In genomic region chr21:16087523-16087922, GRCh38 we compare ENCODE assay signal across 22 cellular contexts.
DNase-seq lines count a peak whose midpoint lies in the region.
"Had no signal": no experiment of that assay in that cellular context is flagged by ENCODE, and none has a peak within 500 bp of the region (broad histone marks: within the 10 kb centered on the region; RNA-seq: fewer than 3 reads in every experiment).

No MANE protein-coding gene starts in this region.

- 89% methylated on average over 1 of the region's 1 CpG for WGBS in mesenchymal stem cell

- no peak for DNase-seq in caudate nucleus (lab: John Stamatoyannopoulos, UW)
- no peak for DNase-seq in mesenchymal stem cell
- DNase-seq in HCEC 1CT: no peak
- no peak for DNase-seq in NCI-H2107 treated with DMSO at 0.1 percent for 48 hours (lab: John Stamatoyannopoulos, UW; ENCODE audit: unreplicated experiment)
- DNase-seq in NCI-H2029 (lab: John Stamatoyannopoulos, UW): no peak
- DNase-seq in NCI-H1436 (lab: John Stamatoyannopoulos, UW): no peak
- DNase-seq: Caco-2; CD8-positive, alpha-beta T cell; GF-D8; GOT3; IMR-90; KG1; MG63; NCI-H1105 treated with DMSO at 0.1 percent for 48 hours; NCI-H2029 treated with DMSO at 0.1 percent for 48 hours; NCI-H2227 treated with DMSO at 0.1 percent for 48 hours; Right ventricle myocardium superior; RPMI8226 had no signal

- no peaks in the 10 kb centered on the region for H3K4me1 ChIP-seq in mesenchymal stem cell (ENCODE audit: control insufficient read depth, insufficient read depth, low read depth, low read length)
- H3K4me1 ChIP-seq: Caco-2, SJSA1 had no signal

- H2AK5ac ChIP-seq in mesenchymal stem cell (ENCODE audit: low read length, severe bottlenecking): no peak overlapping the region

- H3K9me3 ChIP-seq in mesenchymal stem cell (ENCODE audit: control insufficient read depth, low read length): no peaks in the 10 kb centered on the region
- H3K9me3 ChIP-seq: Caco-2, HAP-1, MG63, SJSA1 had no signal

- H4K8ac ChIP-seq in mesenchymal stem cell (ENCODE audit: low read length): no peak overlapping the region

- no peak overlapping the region for H3K4ac ChIP-seq in mesenchymal stem cell (ENCODE audit: low read depth in 1 of 2, low read length in 2 of 2)

- H2BK120ac ChIP-seq in mesenchymal stem cell (ENCODE audit: low read depth, low read length): no peak overlapping the region

- H3K18ac ChIP-seq in mesenchymal stem cell (ENCODE audit: low read depth in 1 of 2, low read length in 2 of 2): no peak overlapping the region

- no peak overlapping the region for H3K4me3 ChIP-seq in mesenchymal stem cell (ENCODE audit: insufficient read depth in 1 of 2, low read depth in 1 of 2, low read length in 2 of 2)
- H3K4me3 ChIP-seq: HAP-1, MG63, SJSA1 had no signal

- no peak overlapping the region for H3K14ac ChIP-seq in mesenchymal stem cell (ENCODE audit: low read length in 2 of 2)

- H3K4me2 ChIP-seq in mesenchymal stem cell (ENCODE audit: low read length, poor library complexity, severe bottlenecking): no peak overlapping the region

- no peak overlapping the region for H2AFZ ChIP-seq in mesenchymal stem cell (ENCODE audit: low read depth, low read length)

- no peak overlapping the region for H2BK5ac ChIP-seq in mesenchymal stem cell (ENCODE audit: low read depth, low read length, poor library complexity, severe bottlenecking)

- H3K27ac ChIP-seq in caudate nucleus (ENCODE audit: low read depth, low read length): peak overlapping the region; percentile 55
- no peak overlapping the region for H3K27ac ChIP-seq in mesenchymal stem cell (ENCODE audit: low read length, poor library complexity, severe bottlenecking)
- peak overlapping the region; percentile 59 for H3K27ac ChIP-seq in temporal lobe (ENCODE audit: low read depth, low read length)
- H3K27ac ChIP-seq: C4-2B, SJSA1 had no signal

- H3K79me1 ChIP-seq in mesenchymal stem cell (replicated peaks; ENCODE audit: low read length, poor library complexity, severe bottlenecking): no peaks in the 10 kb centered on the region

- H3K36me3 ChIP-seq in mesenchymal stem cell (ENCODE audit: control insufficient read depth in 1 of 2, insufficient read depth in 2 of 2, low read depth in 1 of 2, low read length in 2 of 2): no peaks in the 10 kb centered on the region
- H3K36me3 ChIP-seq: HAP-1, SJSA1 had no signal

- H4K91ac ChIP-seq in mesenchymal stem cell (ENCODE audit: low read length): no peak overlapping the region

- no peaks in the 10 kb centered on the region for H3K27me3 ChIP-seq in mesenchymal stem cell (ENCODE audit: control insufficient read depth in 1 of 2, insufficient read depth in 1 of 2, low read length in 2 of 2)
- H3K27me3 ChIP-seq: MG63, SJSA1 had no signal

- H3K9ac ChIP-seq in mesenchymal stem cell (ENCODE audit: low read length): peak overlapping the region; percentile 86

- H2BK15ac ChIP-seq in mesenchymal stem cell (ENCODE audit: low read depth, poor library complexity, severe bottlenecking): no peak overlapping the region

- no peak overlapping the region for H2BK12ac ChIP-seq in mesenchymal stem cell (ENCODE audit: low read length in 2 of 2)

- no peak overlapping the region for H3K23ac ChIP-seq in mesenchymal stem cell (ENCODE audit: low read length in 2 of 2)
